25 cellular contexts compared by ENCODE assay signal in genomic region chr2:238706163-238706562, GRCh38.
"Had no signal": no experiment of that assay in that cellular context is flagged by ENCODE, and none has a peak within 500 bp of the region (broad histone marks: within the 10 kb centered on the region; RNA-seq: fewer than 3 reads in every experiment).

No MANE protein-coding gene starts in this region.

- H3K27ac Mint-ChIP-seq: effector memory CD8-positive, alpha-beta T cell; naive thymus-derived CD8-positive, alpha-beta T cell; nephron progenitor cell; progenitor cell of endocrine pancreas; stimulated activated effector memory CD8-positive, alpha-beta T cell treated with anti-CD3 and anti-CD28 coated beads, Interleukin-12 subunit alpha, Interleukin-12 subunit beta, amount 100 ng/mL, for 72 hours had no signal

- H3K27ac ChIP-seq: colonic mucosa, epithelial cell of prostate, gastrocnemius medialis, parathyroid adenoma, stomach, thyroid gland had no signal

- H3K4me1 Mint-ChIP-seq: central memory CD8-positive, alpha-beta T cell; stimulated activated effector memory CD8-positive, alpha-beta T cell treated with anti-CD3 and anti-CD28 coated beads, Interleukin-12 subunit alpha, Interleukin-12 subunit beta, amount 100 ng/mL, for 72 hours had no signal

- H3K4me1 ChIP-seq: colonic mucosa, gastrocnemius medialis, parathyroid adenoma, thyroid gland had no signal

- H3K9me3 Mint-ChIP-seq: central memory CD8-positive, alpha-beta T cell; effector memory CD8-positive, alpha-beta T cell; naive thymus-derived CD8-positive, alpha-beta T cell; nephron progenitor cell; stimulated activated effector memory CD8-positive, alpha-beta T cell treated with anti-CD3 and anti-CD28 coated beads, Interleukin-12 subunit alpha, Interleukin-12 subunit beta, amount 100 ng/mL, for 72 hours had no signal

- H3K36me3 ChIP-seq: colonic mucosa, gastrocnemius medialis, stomach, thyroid gland had no signal

- H3K36me3 Mint-ChIP-seq: naive thymus-derived CD8-positive, alpha-beta T cell; stimulated activated effector memory CD8-positive, alpha-beta T cell treated with anti-CD3 and anti-CD28 coated beads, Interleukin-12 subunit alpha, Interleukin-12 subunit beta, amount 100 ng/mL, for 72 hours had no signal

- DNase-seq: colonic mucosa; dermis blood vessel endothelial cell; effector memory CD8-positive, alpha-beta T cell; foreskin fibroblast; gastrocnemius medialis; kidney; mammary epithelial cell; mesendoderm; naive thymus-derived CD8-positive, alpha-beta T cell; nephron progenitor cell; occipital lobe; stimulated activated CD4-positive, alpha-beta T cell treated with anti-CD3 and anti-CD28 coated beads, Interleukin-2, amount 100 ng/mL, for 24 hours; stimulated activated CD4-positive, alpha-beta T cell treated with anti-CD3 and anti-CD28 coated beads, Interleukin-4, amount 100 ng/mL, for 24 hours; stimulated activated naive CD4-positive, alpha-beta T cell treated with Interleukin-2 at 50 U/mL for 16 hours; stomach; thyroid gland; trophoblast cell had no signal

- H3K9ac ChIP-seq: parathyroid adenoma had no signal

- ATAC-seq: effector memory CD8-positive, alpha-beta T cell; esophagus mucosa; gastrocnemius medialis; left lobe of liver; naive thymus-derived CD8-positive, alpha-beta T cell; sciatic nerve; stimulated activated effector memory CD8-positive, alpha-beta T cell treated with anti-CD3 and anti-CD28 coated beads, Interleukin-12 subunit alpha, Interleukin-12 subunit beta, amount 100 ng/mL, for 72 hours had no signal

- H3K9me3 ChIP-seq: colonic mucosa, gastrocnemius medialis, stomach, thyroid gland had no signal

- H3K4me3 Mint-ChIP-seq: central memory CD8-positive, alpha-beta T cell; effector memory CD8-positive, alpha-beta T cell; naive thymus-derived CD8-positive, alpha-beta T cell; nephron progenitor cell; stimulated activated effector memory CD8-positive, alpha-beta T cell treated with anti-CD3 and anti-CD28 coated beads, Interleukin-12 subunit alpha, Interleukin-12 subunit beta, amount 100 ng/mL, for 72 hours had no signal

- H3K4me3 ChIP-seq: colonic mucosa, gastrocnemius medialis, stomach, thyroid gland had no signal

- H3K27me3 ChIP-seq: colonic mucosa, stomach, thyroid gland had no signal
